ENCODE assay signal across 8 cellular contexts in the genomic region with DNA sequence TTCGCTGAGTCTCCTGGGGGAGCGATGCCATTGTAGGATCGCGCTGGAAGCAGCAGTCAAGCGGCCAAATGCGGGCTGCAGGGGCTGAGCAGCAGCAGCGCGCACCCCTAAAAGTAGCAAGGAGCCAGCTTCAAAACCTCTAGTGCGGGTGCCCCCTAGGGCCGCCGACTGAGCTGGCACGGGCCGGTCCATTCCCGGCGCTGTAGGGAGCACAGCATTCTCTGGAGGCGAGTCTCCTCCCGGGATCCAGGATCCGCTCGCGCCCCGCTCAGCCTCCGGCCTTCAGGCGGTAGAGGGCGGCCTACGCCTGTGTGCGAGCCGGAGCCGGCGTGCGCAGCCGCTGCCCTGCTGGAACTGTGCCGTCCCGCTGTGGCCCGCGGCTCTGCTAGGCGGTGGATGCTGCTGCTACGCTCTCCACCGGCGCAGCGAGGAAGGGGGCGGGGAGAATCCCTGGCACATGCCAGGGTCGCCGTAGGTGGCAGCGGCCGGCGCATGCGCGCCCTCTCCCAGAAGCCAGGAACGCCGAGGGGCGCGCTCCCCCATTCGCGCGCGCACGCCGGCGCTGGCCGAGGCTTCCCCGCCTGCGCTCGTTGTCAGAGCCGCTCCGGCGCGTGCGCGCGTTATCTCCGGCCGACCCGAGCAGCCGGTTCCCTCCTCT.
DNase-seq lines count a peak whose midpoint lies in the region; ATAC-seq and TF ChIP-seq lines count a peak whose summit lies in the region.

TSS of gene FUT8 (plus strand) at position 542 of the 658 bp plus-strand sequence. CDS start 148,834 bp downstream, outside the sequence.

- H4K20me1 ChIP-seq in MM.1S (ENCODE audit: insufficient read depth, low read length): no peaks in the 10 kb centered on the region

- peak within 1 kb of the TSS; percentile 73 for H3K9ac ChIP-seq in MM.1S (ENCODE audit: low read length)

- no peaks in the 10 kb centered on the region for H3K36me3 Mint-ChIP-seq in nephron progenitor cell (ENCODE audit: low read depth)

- peak within 1 kb of the TSS; percentile 65 for H3K4me2 ChIP-seq in MM.1S (ENCODE audit: low read depth, low read length)

- peak within 1 kb of the TSS; percentile 73; the same call in 1 of the 2 replicates for H3K27ac ChIP-seq in MM.1S (ENCODE audit: low read length)

- H3K27me3 Mint-ChIP-seq in nephron progenitor cell (ENCODE audit: low read depth, poor library complexity): peaks cover 4% of the 10 kb centered on the region
- H3K27me3 Mint-ChIP-seq in stimulated activated naive CD8-positive, alpha-beta T cell treated with anti-CD3 and anti-CD28 coated beads, Interleukin-15, amount 100 ng/mL, for 72 hours: no peaks in the 10 kb centered on the region

- H3K9me3 Mint-ChIP-seq in nephron progenitor cell: no peaks in the 10 kb centered on the region
- no peaks in the 10 kb centered on the region for H3K9me3 Mint-ChIP-seq in stimulated activated naive CD8-positive, alpha-beta T cell treated with anti-CD3 and anti-CD28 coated beads, Interleukin-15, amount 100 ng/mL, for 72 hours

- H3K4me1 ChIP-seq in MM.1S (ENCODE audit: low read length): peaks cover 7% of the 10 kb centered on the region; the same call in 1 of the 2 replicates

- peak within 1 kb of the TSS; percentile 84 for H2AFZ ChIP-seq in MM.1S (ENCODE audit: low read length)

- H3F3A ChIP-seq in MM.1S (ENCODE audit: insufficient read depth, low read length): no peaks in the 10 kb centered on the region

- no peaks in the 10 kb centered on the region for H3K27me3 ChIP-seq in MM.1S (replicated peaks; ENCODE audit: insufficient read depth, low read length)

- H3K27ac Mint-ChIP-seq in nephron progenitor cell: peak within 1 kb of the TSS; percentile 98
- peak within 1 kb of the TSS; percentile 98 to 99 for H3K27ac Mint-ChIP-seq in stimulated activated naive CD8-positive, alpha-beta T cell treated with anti-CD3 and anti-CD28 coated beads, Interleukin-15, amount 100 ng/mL, for 72 hours

- peak within 1 kb of the TSS; percentile 78 for H3K4me3 ChIP-seq in MM.1S (ENCODE audit: low read length)

- peak within 1 kb of the TSS; percentile 95 for H3K4me3 Mint-ChIP-seq in nephron progenitor cell
- peak within 1 kb of the TSS; percentile 100 for H3K4me3 Mint-ChIP-seq in stimulated activated naive CD8-positive, alpha-beta T cell treated with anti-CD3 and anti-CD28 coated beads, Interleukin-15, amount 100 ng/mL, for 72 hours

- ATAC-seq in stimulated activated naive CD8-positive, alpha-beta T cell treated with anti-CD3 and anti-CD28 coated beads, Interleukin-15, amount 100 ng/mL, for 72 hours: peak; percentile 95

- H3K9me3 ChIP-seq in MM.1S (replicated peaks; ENCODE audit: insufficient read depth, low read length): no peaks in the 10 kb centered on the region

- TF ChIP-seq CTCF in MM.1S (IDR thresholded peaks at IDR 0.05; ENCODE audit: low read length): peak; percentile 34
- TF ChIP-seq CTCF in nephron progenitor cell (IDR thresholded peaks at IDR 0.05): peak; percentile 38

- no peaks in the 10 kb centered on the region for H3K36me3 ChIP-seq in MM.1S (replicated peaks; ENCODE audit: insufficient read depth, low read length)

- peaks cover 42% of the 10 kb centered on the region for H3K79me2 ChIP-seq in MM.1S (ENCODE audit: low read length)

- peak; percentile 96 for DNase-seq in GM03348 (ENCODE audit: low spot score)
- peak; percentile 93 for DNase-seq in HCEC 1CT
- DNase-seq in MM.1S: peak; percentile 91
- peak; percentile 28 for DNase-seq in SIG-M5 (lab: John Stamatoyannopoulos, UW)
- peak; percentile 89 for DNase-seq in activated gamma-delta T cell (lab: John Stamatoyannopoulos, UW)
- peak; percentile 97 for DNase-seq in fibroblast of the conjunctiva (ENCODE audit: low read depth)
- DNase-seq in nephron progenitor cell: peak; percentile 97
- DNase-seq in stimulated activated naive CD8-positive, alpha-beta T cell treated with anti-CD3 and anti-CD28 coated beads, Interleukin-15, amount 100 ng/mL, for 72 hours: peak; percentile 96 to 97

- H3K9me2 ChIP-seq in MM.1S (replicated peaks; ENCODE audit: insufficient read depth, low read length): no peaks in the 10 kb centered on the region

- peaks cover 23% of the 10 kb centered on the region for H3K4me1 Mint-ChIP-seq in nephron progenitor cell
- peaks cover 42% of the 10 kb centered on the region for H3K4me1 Mint-ChIP-seq in stimulated activated naive CD8-positive, alpha-beta T cell treated with anti-CD3 and anti-CD28 coated beads, Interleukin-15, amount 100 ng/mL, for 72 hours

Comparison
In these comparisons a context has a peak if more than half of its experiments do, and no peak if none do; other contexts are left out.
1. Peak in every context shown above with its lines: DNase-seq, ATAC-seq, H3K4me3 ChIP-seq and H3K27ac ChIP-seq.
2. DNase-seq: peak in every context shown above with its lines; median percentile 97 in fibroblast of the conjunctiva; 97 in nephron progenitor cell; 96 in stimulated activated naive CD8-positive, alpha-beta T cell treated with anti-CD3 and anti-CD28 coated beads, Interleukin-15, amount 100 ng/mL, for 72 hours; 96 in GM03348; 93 in HCEC 1CT; 91 in MM.1S; 89 in activated gamma-delta T cell; 28 in SIG-M5.